Comparison of ENCODE assay signal across 20 cellular contexts in the genomic region with DNA sequence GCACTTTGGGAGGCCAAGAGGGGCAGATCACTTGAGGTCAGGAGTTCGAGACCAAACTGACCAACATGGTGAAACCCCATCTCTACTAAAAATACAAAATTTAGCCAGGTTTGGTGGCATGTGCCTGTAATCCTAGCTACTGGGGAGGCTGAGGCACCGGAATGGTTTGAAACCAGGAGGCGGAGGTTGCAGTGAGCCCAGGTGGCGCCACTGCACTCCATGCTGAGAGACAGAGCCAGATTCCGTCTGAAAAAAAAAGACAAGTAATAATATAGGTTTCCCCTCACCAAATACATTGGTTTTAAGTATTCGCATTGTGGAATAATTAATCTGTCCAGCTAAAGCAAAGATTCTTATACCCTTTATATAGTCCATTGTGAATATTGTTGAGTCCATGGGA.
"Had no signal": no experiment of that assay in that cellular context is flagged by ENCODE, and none has a peak within 500 bp of the region (broad histone marks: within the 10 kb centered on the region; RNA-seq: fewer than 3 reads in every experiment).

No MANE protein-coding gene starts in this region.

- H3K27me3 Mint-ChIP-seq: naive thymus-derived CD4-positive, alpha-beta T cell; stimulated activated naive CD8-positive, alpha-beta T cell treated with anti-CD3 and anti-CD28 coated beads, Interleukin-15, amount 100 ng/mL, for 72 hours had no signal

- ATAC-seq: activated CD4-positive, CD25-positive, alpha-beta regulatory T cell treated with anti-CD3 and anti-CD28 coated beads, Interleukin-2, amount 50 U/mL, for 24 hours; activated naive CD4-positive, alpha-beta T cell treated with anti-CD3 and anti-CD28 coated beads, Interleukin-2, amount 50 U/mL, for 72 hours; activated T-cell treated with anti-CD3 and anti-CD28 coated beads, Interleukin-2, amount 50 U/mL, for 72 hours; esophagus mucosa; gastroesophageal sphincter; heart right ventricle; left cardiac atrium; naive thymus-derived CD4-positive, alpha-beta T cell; sciatic nerve; stimulated activated naive CD8-positive, alpha-beta T cell treated with anti-CD3 and anti-CD28 coated beads, Interleukin-15, amount 100 ng/mL, for 72 hours had no signal

- H3K4me3 ChIP-seq: gastroesophageal sphincter, heart right ventricle, suprapubic skin, transverse colon, vagina had no signal

- H3K4me3 Mint-ChIP-seq: activated T-cell treated with anti-CD3 and anti-CD28 coated beads, Interleukin-2, amount 50 U/mL, for 72 hours; naive thymus-derived CD4-positive, alpha-beta T cell; stimulated activated naive CD8-positive, alpha-beta T cell treated with anti-CD3 and anti-CD28 coated beads, Interleukin-15, amount 100 ng/mL, for 72 hours had no signal

- H3K27ac Mint-ChIP-seq: activated naive CD4-positive, alpha-beta T cell treated with anti-CD3 and anti-CD28 coated beads, Interleukin-2, amount 50 U/mL, for 72 hours; activated T-cell treated with anti-CD3 and anti-CD28 coated beads, Interleukin-2, amount 50 U/mL, for 72 hours; naive thymus-derived CD4-positive, alpha-beta T cell had no signal

- H3K36me3 Mint-ChIP-seq: activated naive CD4-positive, alpha-beta T cell treated with anti-CD3 and anti-CD28 coated beads, Interleukin-2, amount 50 U/mL, for 72 hours had no signal

- H3K36me3 ChIP-seq: gastroesophageal sphincter, heart right ventricle, suprapubic skin, transverse colon, vagina had no signal

- DNase-seq: activated CD4-positive, alpha-beta T cell treated with anti-CD3 and anti-CD28 coated beads, Interleukin-2, amount 50 U/mL, for 4 hours; activated gamma-delta T cell; activated T-cell treated with anti-CD3 and anti-CD28 coated beads, Interleukin-2, amount 50 U/mL, for 72 hours; effector CD4-positive, alpha-beta T cell; heart right ventricle; left cardiac atrium; mesenchymal stem cell; naive thymus-derived CD4-positive, alpha-beta T cell; stimulated activated CD4-positive, alpha-beta T cell treated with anti-CD3 and anti-CD28 coated beads, Interleukin-4, amount 100 ng/mL, for 1 hour; stimulated activated naive CD8-positive, alpha-beta T cell treated with anti-CD3 and anti-CD28 coated beads, Interleukin-15, amount 100 ng/mL, for 72 hours; transverse colon had no signal

- H3K27me3 ChIP-seq: gastroesophageal sphincter, heart right ventricle, suprapubic skin, transverse colon, vagina had no signal

- H3K4me1 Mint-ChIP-seq: naive thymus-derived CD4-positive, alpha-beta T cell; stimulated activated naive CD8-positive, alpha-beta T cell treated with anti-CD3 and anti-CD28 coated beads, Interleukin-15, amount 100 ng/mL, for 72 hours had no signal

- H3K79me2 ChIP-seq: parathyroid adenoma had no signal

- H3K27ac ChIP-seq: gastroesophageal sphincter, heart right ventricle, parathyroid adenoma, suprapubic skin, transverse colon, vagina had no signal

- H2AFZ ChIP-seq: parathyroid adenoma had no signal

- H3K4me1 ChIP-seq: gastroesophageal sphincter, heart right ventricle, parathyroid adenoma, suprapubic skin, transverse colon, vagina had no signal

- H3K4me2 ChIP-seq: smooth muscle cell had no signal
